1 cellular context compared by ENCODE assay signal in genomic region chr11:858053-858992, GRCh38.
TF ChIP-seq lines count a peak whose summit lies in the region.

No MANE protein-coding gene starts in this region.

TF ChIP-seq in IMR-90, 13 proteins besides CTCF, POLR2A, EP300 and RAD21:
- TF ChIP-seq BHLHE40 (IDR thresholded peaks at IDR 0.05; ENCODE audit: low read depth, low read length) (no peak), MXI1 (IDR thresholded peaks at IDR 0.05; ENCODE audit: borderline replicate concordance, low read depth, low read length) (no peak), MAZ (IDR thresholded peaks at IDR 0.05; ENCODE audit: borderline replicate concordance, low read depth, low read length) (no peak), ELK1 (IDR thresholded peaks at IDR 0.05; ENCODE audit: borderline replicate concordance, low read depth, low read length) (no peak), USF2 (IDR thresholded peaks at IDR 0.05; ENCODE audit: low read depth, low read length) (no peak), CHD1 (IDR thresholded peaks at IDR 0.05; ENCODE audit: low read depth, low read length) (no peak), FOS (IDR thresholded peaks at IDR 0.05; ENCODE audit: low read depth, low read length) (no peak)
TF ChIP-seq in IMR-90: peak in this region for 0.
